In the genomic region with DNA sequence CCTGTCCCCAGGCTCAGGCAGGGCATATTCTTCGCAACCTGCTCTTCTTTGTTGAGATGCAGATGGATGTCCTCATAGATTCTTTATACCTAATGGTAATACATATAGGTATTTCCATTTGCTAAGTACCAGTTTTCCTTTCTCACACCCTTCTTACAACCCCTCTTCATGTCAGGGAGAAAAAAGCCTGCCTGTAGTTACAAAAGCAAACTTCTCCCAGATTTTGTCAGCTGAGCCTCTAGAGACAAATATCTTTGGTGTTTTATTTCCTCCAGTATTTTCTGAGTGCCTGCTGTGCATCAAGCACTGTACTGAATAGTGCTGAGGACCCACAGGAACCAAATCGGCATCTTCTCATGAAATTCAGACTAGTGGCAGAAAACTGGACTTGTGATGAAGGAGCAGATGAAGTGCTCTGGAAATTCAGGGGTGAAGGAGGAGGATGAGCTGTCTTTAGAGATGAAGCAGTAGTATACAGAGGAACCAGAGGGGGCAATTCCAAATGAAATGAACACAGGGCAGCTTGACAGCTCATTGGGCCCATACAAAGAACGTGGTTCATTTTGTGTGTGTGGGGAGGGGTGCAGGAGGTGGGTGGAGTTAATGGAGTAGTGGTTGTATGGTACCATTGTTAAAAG, we compare ENCODE assay signal across 8 cellular contexts. TPM values are rescaled to one million over a fixed set of nuclear protein-coding genes. Genes with fewer than 3 reads are reported as not detected.
DNase-seq lines count a peak whose midpoint lies in the region; ATAC-seq and TF ChIP-seq lines count a peak whose summit lies in the region.

No MANE protein-coding gene starts in this region.

- peaks cover 47% of the 10 kb centered on the region for H3K4me1 Mint-ChIP-seq in activated CD4-positive, alpha-beta T cell treated with anti-CD3 and anti-CD28 coated beads, Interleukin-2, amount 10 ng/mL, durations not matched to agents 24 days and 14 days
- H3K4me1 Mint-ChIP-seq in T-cell = peaks cover 21 to 47% (median 39%) of the 10 kb centered on the region in 3 donors
- peaks cover 56% of the 10 kb centered on the region for H3K4me1 Mint-ChIP-seq in stimulated activated naive CD8-positive, alpha-beta T cell treated with anti-CD3 and anti-CD28 coated beads, Interleukin-15, amount 100 ng/mL, for 72 hours

- peaks cover 46% of the 10 kb centered on the region for H3K36me3 Mint-ChIP-seq in activated CD4-positive, alpha-beta T cell treated with anti-CD3 and anti-CD28 coated beads, Interleukin-2, amount 10 ng/mL, durations not matched to agents 24 days and 14 days (ENCODE audit: low read depth)
- H3K36me3 Mint-ChIP-seq in T-cell = peaks cover 29% of the 10 kb centered on the region

- intact Hi-C loops in activated CD4-positive, alpha-beta T cell treated with anti-CD3 and anti-CD28 coated beads, Interleukin-2, amount 10 ng/mL, durations not matched to agents 24 days and 14 days (cut with micrococcal nuclease) = loop anchor here (2.0 to 10.0 kb wide), 4 partner anchors 78 to 470 kb away; a partner anchor contains a TSS

- peak overlapping the region; percentile 63 to 68 for H3K4me3 ChIP-seq in foreskin fibroblast (ENCODE audit: low read depth in 1 of 2, low read length in 2 of 2)

- CTCF ChIA-PET in T-cell (lab: Charles Lee) = interaction anchor here (0.5 to 6.0 kb wide), 4 partner anchors 12 to 432 kb away, joined by 3 to 97 read pairs (median 5); no protein-coding TSS in a partner anchor

- H3K4me3 Mint-ChIP-seq in activated CD4-positive, alpha-beta T cell treated with anti-CD3 and anti-CD28 coated beads, Interleukin-2, amount 10 ng/mL, durations not matched to agents 24 days and 14 days = peak overlapping the region; percentile 84
- H3K4me3 Mint-ChIP-seq in T-cell = peak overlapping the region; percentile 82 to 95 (median 86)
- H3K4me3 Mint-ChIP-seq in stimulated activated naive CD8-positive, alpha-beta T cell treated with anti-CD3 and anti-CD28 coated beads, Interleukin-15, amount 100 ng/mL, for 72 hours = peak overlapping the region; percentile 85 to 86

- TF ChIP-seq CTCF in foreskin fibroblast (IDR thresholded peaks at IDR 0.05; ENCODE audit: low read depth, low read length) = no peak

- H3K27ac Mint-ChIP-seq in activated CD4-positive, alpha-beta T cell treated with anti-CD3 and anti-CD28 coated beads, Interleukin-2, amount 10 ng/mL, durations not matched to agents 24 days and 14 days = peak overlapping the region; percentile 91
- peak overlapping the region; percentile 96 to 97 for H3K27ac Mint-ChIP-seq in T-cell
- H3K27ac Mint-ChIP-seq in stimulated activated naive CD8-positive, alpha-beta T cell treated with anti-CD3 and anti-CD28 coated beads, Interleukin-15, amount 100 ng/mL, for 72 hours = peak overlapping the region; percentile 97

- no peak for ATAC-seq in T-cell (replicated peaks in 1 of 4)
- no peak for ATAC-seq in stimulated activated naive CD8-positive, alpha-beta T cell treated with anti-CD3 and anti-CD28 coated beads, Interleukin-15, amount 100 ng/mL, for 72 hours

- H3K9me3 Mint-ChIP-seq in activated CD4-positive, alpha-beta T cell treated with anti-CD3 and anti-CD28 coated beads, Interleukin-2, amount 10 ng/mL, durations not matched to agents 24 days and 14 days = no peaks in the 10 kb centered on the region
- no peaks in the 10 kb centered on the region for H3K9me3 Mint-ChIP-seq in T-cell
- no peaks in the 10 kb centered on the region for H3K9me3 Mint-ChIP-seq in stimulated activated naive CD8-positive, alpha-beta T cell treated with anti-CD3 and anti-CD28 coated beads, Interleukin-15, amount 100 ng/mL, for 72 hours

- peak; percentile 66 for DNase-seq in activated CD4-positive, alpha-beta T cell treated with anti-CD3 and anti-CD28 coated beads, Interleukin-2, amount 10 ng/mL, durations not matched to agents 24 days and 14 days
- DNase-seq in activated CD4-positive, alpha-beta T cell treated with anti-CD3 and anti-CD28 coated beads for 4 hours = no peak
- DNase-seq in T-cell = no peak
- DNase-seq in foreskin fibroblast = peak in 1 of 2 donors; percentile 36
- no peak for DNase-seq in stimulated activated naive CD8-positive, alpha-beta T cell treated with anti-CD3 and anti-CD28 coated beads, Interleukin-15, amount 100 ng/mL, for 72 hours
- no peak for DNase-seq in A172 (ENCODE audit: low spot score)
- DNase-seq in UCSD-AML1 (lab: John Stamatoyannopoulos, UW; ENCODE audit: unreplicated experiment) = no peak
- DNase-seq in CD1c-positive myeloid dendritic cell (ENCODE audit: extremely low spot score) = no peak

- POLR2A ChIA-PET in T-cell (lab: Charles Lee) = interaction anchor here in 1 of 2 donors (0.6 kb wide), 3 partner anchors 54 to 656 kb away, joined by 3 to 6 read pairs (median 3); no protein-coding TSS in a partner anchor

- H3K27me3 Mint-ChIP-seq in activated CD4-positive, alpha-beta T cell treated with anti-CD3 and anti-CD28 coated beads, Interleukin-2, amount 10 ng/mL, durations not matched to agents 24 days and 14 days = no peaks in the 10 kb centered on the region
- H3K27me3 Mint-ChIP-seq in T-cell = no peaks in the 10 kb centered on the region
- no peaks in the 10 kb centered on the region for H3K27me3 Mint-ChIP-seq in stimulated activated naive CD8-positive, alpha-beta T cell treated with anti-CD3 and anti-CD28 coated beads, Interleukin-15, amount 100 ng/mL, for 72 hours

RNA-seq across cellular contexts. Expression of a gene that starts 33.4 kb away (rescaled TPM):
- total RNA-seq in activated CD4-positive, alpha-beta T cell treated with anti-CD3 and anti-CD28 coated beads, Interleukin-2, amount 10 ng/mL, durations not matched to agents 24 days and 14 days = 135 and 144 TPM in 2 replicates
- total RNA-seq in T-cell = 10 to 100 TPM; 72.0 to 91.7 (median 83.9) TPM
- 164 and 282 TPM in 2 replicates for total RNA-seq in A172 (2014; rRNA removed; shearing (Covaris generic))
